In genomic region chr17:49836111-49837030, GRCh38 we compare ENCODE assay signal across 1 cellular context.
TF ChIP-seq lines count a peak whose summit lies in the region.

No MANE protein-coding gene starts in this region.

TF ChIP-seq in endothelial cell of umbilical vein, 7 proteins besides CTCF, POLR2A, EP300 and RAD21:
- TF ChIP-seq FOS (IDR thresholded peaks at IDR 0.05; ENCODE audit: borderline replicate concordance, insufficient read depth, low read length), result no peak
- peak; percentile 47 for TF ChIP-seq JUN (IDR thresholded peaks at IDR 0.05; ENCODE audit: borderline replicate concordance, insufficient read depth, insufficient read length, low read depth)
- no peak for TF ChIP-seq EZH2 (IDR thresholded peaks at IDR 0.05; ENCODE audit: borderline replicate concordance, low read depth, low read length, severe bottlenecking)
- peak; percentile 21 for TF ChIP-seq MAX (IDR thresholded peaks at IDR 0.05; ENCODE audit: insufficient read depth, insufficient read length)
- TF ChIP-seq POLR2AphosphoS5 (IDR thresholded peaks at IDR 0.05; ENCODE audit: insufficient read depth, low read depth, low read length), result no peak
- no peak for TF ChIP-seq GATA2 (IDR thresholded peaks at IDR 0.05; ENCODE audit: insufficient read depth, insufficient read length, low read depth, low read length)
- no peak for TF ChIP-seq MYC (IDR thresholded peaks at IDR 0.05; ENCODE audit: low read depth, low read length)
TF ChIP-seq in endothelial cell of umbilical vein: peak in this region for 2.
